In the genomic region with DNA sequence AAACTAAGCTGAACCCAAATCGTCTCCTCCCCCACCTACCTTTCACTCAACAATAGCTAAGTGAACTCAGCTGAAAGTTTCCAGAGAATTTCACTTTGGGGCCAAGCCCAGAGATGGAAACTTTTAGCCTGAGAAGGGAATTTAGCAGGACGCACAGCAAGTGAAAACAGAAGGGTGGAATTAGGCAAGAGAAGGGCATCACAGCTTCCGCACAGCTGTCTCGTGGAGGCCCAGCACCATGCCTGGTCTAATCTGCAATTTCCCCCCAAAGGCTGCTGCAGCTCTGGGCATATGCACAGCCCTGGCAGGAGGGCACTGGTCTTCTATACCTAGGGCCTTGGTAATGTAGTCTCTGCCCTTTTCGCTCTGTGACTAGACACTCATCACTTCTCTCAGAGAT, we compare ENCODE assay signal across 13 cellular contexts.
"Had no signal": no experiment of that assay in that cellular context is flagged by ENCODE, and none has a peak within 500 bp of the region (broad histone marks: within the 10 kb centered on the region; RNA-seq: fewer than 3 reads in every experiment).

No MANE protein-coding gene starts in this region.

- ATAC-seq: left colon; natural killer cell; stimulated activated naive CD8-positive, alpha-beta T cell treated with anti-CD3 and anti-CD28 coated beads, Interleukin-15, amount 100 ng/mL, for 72 hours; WTC11 had no signal

- DNase-seq: activated CD4-positive, alpha-beta T cell treated with anti-CD3 and anti-CD28 coated beads for 48 hours; activated gamma-delta T cell; activated naive CD8-positive, alpha-beta T cell treated with anti-CD3 and anti-CD28 coated beads for 36 hours; activated T-cell treated with anti-CD3 and anti-CD28 coated beads, Interleukin-2, amount 50 U/mL, for 24 hours; effector CD8-positive, alpha-beta T cell; left colon; mammary epithelial cell; natural killer cell; SHP77 treated with DMSO at 0.1 percent for 48 hours; stimulated activated CD4-positive, alpha-beta T cell treated with anti-CD3 and anti-CD28 coated beads, Interleukin-15, amount 100 ng/mL, for 24 hours; stimulated activated CD4-positive, alpha-beta T cell treated with anti-CD3 and anti-CD28 coated beads, Interleukin-4, amount 100 ng/mL, for 4 hours; stimulated activated naive CD8-positive, alpha-beta T cell treated with anti-CD3 and anti-CD28 coated beads, Interleukin-15, amount 100 ng/mL, for 72 hours had no signal
